In the genomic region with DNA sequence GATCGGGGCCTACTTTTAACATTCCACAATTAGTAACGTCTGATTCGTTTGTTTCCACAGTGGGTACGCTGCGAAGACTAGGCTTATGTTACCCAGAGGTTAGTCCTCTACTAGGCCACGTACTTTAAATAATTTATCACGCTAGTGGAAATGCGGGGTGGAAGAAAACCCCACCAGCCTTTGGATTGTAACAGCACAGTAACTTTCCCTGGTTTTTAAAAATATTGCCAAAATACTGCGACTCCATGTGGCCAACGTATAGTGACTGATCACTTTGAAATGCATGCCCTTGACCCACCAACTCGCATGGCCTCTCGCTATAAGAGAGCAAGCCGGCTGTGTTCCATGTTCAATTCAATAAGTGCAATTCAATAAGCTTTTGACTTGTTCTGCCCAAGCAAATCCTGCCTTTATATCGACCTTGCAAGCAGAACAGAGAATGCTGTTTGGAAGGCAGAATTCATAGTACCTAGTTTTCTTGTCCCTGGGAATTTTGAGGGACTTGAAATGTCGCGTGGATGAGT, we compare ENCODE assay signal across 8 cellular contexts. TPM values are rescaled to one million over a fixed set of nuclear protein-coding genes. Genes with fewer than 3 reads are reported as not detected.
DNase-seq lines count a peak whose midpoint lies in the region; ATAC-seq and TF ChIP-seq lines count a peak whose summit lies in the region.

No MANE protein-coding gene starts in this region.

- H3K4me3 ChIP-seq in BE2C (ENCODE audit: low read depth, low read length) (peak overlapping the region; percentile 70), HUES6 (ENCODE audit: low read depth, low read length) (peak overlapping the region; percentile 67), astrocyte of the cerebellum (ENCODE audit: low read depth, low read length) (peak overlapping the region; percentile 63), lower lobe of right lung (peak overlapping the region; percentile 83), upper lobe of left lung (peak overlapping the region; percentile 46 to 69 (median 62))

- no peak for DNase-seq in BE2C
- no peak for DNase-seq in astrocyte of the cerebellum (ENCODE audit: low read depth)
- DNase-seq in lower lobe of right lung: no peak
- DNase-seq in upper lobe of left lung: no peak
- DNase-seq in foreskin melanocyte: no peak
- no peak for DNase-seq in COR-L47 (lab: John Stamatoyannopoulos, UW)

- ATAC-seq in lower lobe of right lung (no peak), upper lobe of left lung (ENCODE audit: low FRiP score in 2 of 2) (no peak)
- no peak for ATAC-seq in activated CD4-positive, CD25-positive, alpha-beta regulatory T cell treated with anti-CD3 and anti-CD28 coated beads, Interleukin-2, amount 50 U/mL, for 24 hours

- peak overlapping the region; percentile 89 for H3K9ac ChIP-seq in HUES6 (ENCODE audit: low read length)

- H3K27ac ChIP-seq in HUES6 (ENCODE audit: low read depth, low read length) (peak overlapping the region; percentile 97), lower lobe of right lung (peak overlapping the region; percentile 99), upper lobe of left lung (peak overlapping the region; percentile 98 to 99 (median 99))

- WGBS in upper lobe of left lung, 2 donors: 38 to 44% methylated on average over 14 to 16 of the region's 16 CpGs

- in situ Hi-C loops in astrocyte of the cerebellum (cut with HindIII; ENCODE audit: low sequenced_read_pairs): no loop called here

- intact Hi-C loops in lower lobe of right lung (cut with DNase I): no loop called here

- H3K4me1 ChIP-seq in BE2C (no peaks in the 10 kb centered on the region), HUES6 (ENCODE audit: control insufficient read depth, insufficient read depth, low read length) (peaks cover 25% of the 10 kb centered on the region), lower lobe of right lung (peaks cover 29% of the 10 kb centered on the region), upper lobe of left lung (peaks cover 14 to 31% (median 18%) of the 10 kb centered on the region in 4 donors)

- no peak for TF ChIP-seq POLR2A in upper lobe of left lung (IDR thresholded peaks at IDR 0.05)

- TF ChIP-seq CTCF in BE2C (IDR thresholded peaks at IDR 0.05; ENCODE audit: low read depth, low read length) (no peak), astrocyte of the cerebellum (IDR thresholded peaks at IDR 0.05; ENCODE audit: low read depth, low read length, missing control alignments) (no peak), lower lobe of right lung (IDR thresholded peaks at IDR 0.05) (no peak), upper lobe of left lung (IDR thresholded peaks at IDR 0.05) (no peak)

- H3K9me3 ChIP-seq in BE2C (no peaks in the 10 kb centered on the region), HUES6 (ENCODE audit: control insufficient read depth, insufficient read depth, low read depth, low read length) (no peaks in the 10 kb centered on the region), lower lobe of right lung (no peaks in the 10 kb centered on the region), upper lobe of left lung (no peaks in the 10 kb centered on the region)

- no peaks in the 10 kb centered on the region for H3K27me3 ChIP-seq in BE2C
- no peaks in the 10 kb centered on the region for H3K27me3 ChIP-seq in HUES6 (ENCODE audit: control insufficient read depth, insufficient read depth, low read length)
- H3K27me3 ChIP-seq in lower lobe of right lung (ENCODE audit: low read depth): no peaks in the 10 kb centered on the region
- no peaks in the 10 kb centered on the region for H3K27me3 ChIP-seq in upper lobe of left lung

- no peak for TF ChIP-seq EP300 in upper lobe of left lung (IDR thresholded peaks at IDR 0.05)

- H3K36me3 ChIP-seq in BE2C (peaks cover 3% of the 10 kb centered on the region), HUES6 (ENCODE audit: control insufficient read depth, insufficient read depth, low read length) (peaks cover 1% of the 10 kb centered on the region; the same call in 1 of the 2 replicates), lower lobe of right lung (no peaks in the 10 kb centered on the region), upper lobe of left lung (no peaks in the 10 kb centered on the region)

RNA-seq across cellular contexts. Expression of gene GTF2A1, which starts 0.9 kb away (rescaled TPM):
- polyA plus RNA-seq in BE2C (2012; ENCODE audit: insufficient read depth, insufficient read length, low read depth): 19.1 TPM
- 26.1 TPM for total RNA-seq in lower lobe of right lung
- total RNA-seq in upper lobe of left lung: 10 to 100 TPM; 17.2 to 31.6 (median 23.7) TPM
